In genomic region chr19:51295382-51296126, GRCh38 we compare ENCODE assay signal across 16 cellular contexts. TPM values are rescaled to one million over a fixed set of nuclear protein-coding genes. Genes with fewer than 3 reads are reported as not detected.
DNase-seq lines count a peak whose midpoint lies in the region; TF ChIP-seq lines count a peak whose summit lies in the region.
"Had no signal": no experiment of that assay in that cellular context is flagged by ENCODE, and none has a peak within 500 bp of the region (broad histone marks: within the 10 kb centered on the region; RNA-seq: fewer than 3 reads in every experiment).

No MANE protein-coding gene starts in this region.

- DNase-seq in Caki2 (ENCODE audit: low read depth) (peak; percentile 22), iPS-NIHi11 (ENCODE audit: low spot score) (peak; percentile 48), neuronal stem cell (ENCODE audit: low spot score) (no peak), NCI-H146 (lab: John Stamatoyannopoulos, UW) (no peak), OCI-LY7 (ENCODE audit: low spot score) (no peak), NCI-H2171 treated with DMSO at 0.1 percent for 48 hours (lab: John Stamatoyannopoulos, UW) (no peak), NCI-H226 (no peak)
- DNase-seq: Caco-2; DMS53; GDM1; NCI-H1417 treated with DMSO at 0.1 percent for 48 hours; NCI-H2029 treated with DMSO at 0.1 percent for 48 hours; NK-92 treated with Interleukin-12 subunit alpha and Interleukin-12 subunit beta, amount 100 ng/mL, for 24 hours; PC-9 had no signal

- H2BK15ac ChIP-seq in neuronal stem cell (ENCODE audit: low read length) = peak overlapping the region; percentile 3

- no peak overlapping the region for H4K91ac ChIP-seq in neuronal stem cell (ENCODE audit: low read depth, low read length, poor library complexity)

- intact Hi-C loops in OCI-LY7 (cut with micrococcal nuclease; ENCODE audit: unreplicated experiment) = no loop called here

- H3K4me1 ChIP-seq in HUES6 (ENCODE audit: control insufficient read depth, insufficient read depth, low read length) = peaks cover 49% of the 10 kb centered on the region
- H3K4me1 ChIP-seq in neuronal stem cell (ENCODE audit: control insufficient read depth in 2 of 2, insufficient read depth in 1 of 2, low read depth in 1 of 2, low read length in 2 of 2) = peaks cover 14 to 18% of the 10 kb centered on the region in 2 donors
- no peaks in the 10 kb centered on the region for H3K4me1 ChIP-seq in OCI-LY7 (ENCODE audit: insufficient read depth, low read length, poor library complexity, severe bottlenecking)
- H3K4me1 ChIP-seq: Caco-2 had no signal

- H3K4ac ChIP-seq in neuronal stem cell (ENCODE audit: low read length) = no peak overlapping the region

- H3K27me3 ChIP-seq in HUES6 (ENCODE audit: control insufficient read depth, insufficient read depth, low read length) = no peaks in the 10 kb centered on the region; the same call in 1 of the 2 replicates
- H3K27me3 ChIP-seq in neuronal stem cell (ENCODE audit: control insufficient read depth in 3 of 3, insufficient read depth in 3 of 3, low read depth in 1 of 3, low read length in 3 of 3) = peaks cover 0 to 4% (median 0%) of the 10 kb centered on the region in 3 experiments

- H2AFZ ChIP-seq in neuronal stem cell (ENCODE audit: low read length) = no peak overlapping the region
- no peak overlapping the region for H2AFZ ChIP-seq in OCI-LY7 (ENCODE audit: low read length)
- H2AFZ ChIP-seq: PC-9 had no signal

- H3K4me2 ChIP-seq in neuronal stem cell (ENCODE audit: insufficient read depth, low read length, poor library complexity, severe bottlenecking) (no peak overlapping the region), OCI-LY7 (ENCODE audit: low read length) (no peak overlapping the region)
- H3K4me2 ChIP-seq: PC-9 had no signal

- H2BK120ac ChIP-seq in neuronal stem cell (ENCODE audit: low read depth, low read length) = no peak overlapping the region

- H3K9me3 ChIP-seq in HUES6 (ENCODE audit: control insufficient read depth, insufficient read depth, low read depth, low read length) = peaks cover 4% of the 10 kb centered on the region; the same call in 1 of the 2 replicates
- no peaks in the 10 kb centered on the region for H3K9me3 ChIP-seq in neuronal stem cell (replicated peaks in 1 of 2; ENCODE audit: control insufficient read depth in 2 of 2, insufficient read depth in 1 of 2, low read depth in 1 of 2, low read length in 2 of 2)
- H3K9me3 ChIP-seq in OCI-LY7 (ENCODE audit: low read length) = no peaks in the 10 kb centered on the region
- H3K9me3 ChIP-seq: Caco-2 had no signal

- H3K4me3 ChIP-seq in HUES6 (ENCODE audit: low read depth, low read length) (no peak overlapping the region; the same call in 1 of the 2 replicates), neuronal stem cell (ENCODE audit: low read length in 2 of 2) (no peak overlapping the region), OCI-LY7 (ENCODE audit: low read depth, low read length, poor library complexity, severe bottlenecking) (no peak overlapping the region)
- H3K4me3 ChIP-seq: PC-9 had no signal

- WGBS in neuronal stem cell (ENCODE audit: extremely low coverage in 2 of 2, insufficient read length in 2 of 2, insufficient replicate concordance in 1 of 2), 2 donors = no CpG with 5 or more reads among the region's 15 CpGs

- in situ Hi-C loops in Caki2 (cut with HindIII; ENCODE audit: low pct_unique_long_range_greater_than_20kb, low sequenced_read_pairs) = no loop called here

- BruUV-seq in OCI-LY7 (replicated peaks; lab: Mats Ljungman, UMichigan) = no TSS peak

- peak overlapping the region; percentile 50 for H3K18ac ChIP-seq in neuronal stem cell (ENCODE audit: low read length)

- no peak overlapping the region for H2BK12ac ChIP-seq in neuronal stem cell (ENCODE audit: low read length)

- TF ChIP-seq CTCF in OCI-LY7 (conservative IDR thresholded peaks at IDR 0.05; ENCODE audit: low read length) = no peak

- peak overlapping the region; percentile 44 for H3K23ac ChIP-seq in neuronal stem cell (ENCODE audit: low read depth, low read length, poor library complexity)

- no peak overlapping the region for H2AK5ac ChIP-seq in neuronal stem cell (ENCODE audit: low read depth, low read length)

- peak overlapping the region; percentile 90; the same call in 1 of the 2 replicates for H3K27ac ChIP-seq in HUES6 (ENCODE audit: low read depth, low read length)
- H3K27ac ChIP-seq in neuronal stem cell (replicated peaks; ENCODE audit: low read length) = no peak overlapping the region
- H3K27ac ChIP-seq in OCI-LY7 (ENCODE audit: low read depth, low read length, poor library complexity, severe bottlenecking) = no peak overlapping the region
- H3K27ac ChIP-seq: PC-9 had no signal

- H3K9ac ChIP-seq in HUES6 (ENCODE audit: low read length) (peak overlapping the region; percentile 95), neuronal stem cell (ENCODE audit: low read depth, low read length, poor library complexity) (peak overlapping the region; percentile 46)

- H2BK5ac ChIP-seq in neuronal stem cell (ENCODE audit: low read length) = no peak overlapping the region

- H3K36me3 ChIP-seq in HUES6 (ENCODE audit: control insufficient read depth, insufficient read depth, low read length) (no peaks in the 10 kb centered on the region), neuronal stem cell (replicated peaks in 1 of 2; ENCODE audit: control insufficient read depth in 2 of 2, insufficient read depth in 2 of 2, low read length in 2 of 2) (no peaks in the 10 kb centered on the region), OCI-LY7 (ENCODE audit: insufficient read depth, low read length) (no peaks in the 10 kb centered on the region)

- no peaks in the 10 kb centered on the region for H4K20me1 ChIP-seq in OCI-LY7 (ENCODE audit: insufficient read depth, low read length)

- POLR2A ChIA-PET in OCI-LY7 (lab: Charles Lee) = no interaction called here

- H4K8ac ChIP-seq in neuronal stem cell (ENCODE audit: low read depth, low read length) = no peak overlapping the region

- no peaks in the 10 kb centered on the region for H3K79me2 ChIP-seq in OCI-LY7 (ENCODE audit: insufficient read depth, low read depth, low read length)

- H3K14ac ChIP-seq in neuronal stem cell (ENCODE audit: low read length) = no peak overlapping the region

- H3K9me2 ChIP-seq in OCI-LY7 (ENCODE audit: insufficient read depth, low read length) = no peaks in the 10 kb centered on the region

- no peaks in the 10 kb centered on the region for H3K79me1 ChIP-seq in neuronal stem cell (ENCODE audit: low read depth, low read length)

- CTCF ChIA-PET in OCI-LY7 (lab: Charles Lee; ENCODE audit: unreplicated experiment) = no interaction called here

RNA-seq across cellular contexts. Expression of gene IGLON5, which starts 15.9 kb away (rescaled TPM):
- not detected in 2 replicates for total RNA-seq in Caki2 (2014; rRNA removed; shearing (Covaris generic); ENCODE audit: low replicate concordance)
- polyA plus RNA-seq in neuronal stem cell (2013, experiment 1 of 2) = 57.4 TPM
- polyA plus RNA-seq in neuronal stem cell (2013, experiment 2 of 2) = 56.1 TPM
- total RNA-seq in OCI-LY7 (2014; rRNA removed; shearing (Covaris generic)) = not detected in 2 replicates
- not detected in 2 replicates for total RNA-seq in OCI-LY7 (2022)
- total RNA-seq: Caco-2, PC-9 had no signal
- polyA plus RNA-seq: CD14-positive monocyte had no signal

RNA-seq across cellular contexts. Expression of gene SIGLECL1, which starts 44.7 kb away (rescaled TPM):
- total RNA-seq in Caki2 (2014; rRNA removed; shearing (Covaris generic); ENCODE audit: low replicate concordance) = 52.0 and 60.2 TPM in 2 replicates
- polyA plus RNA-seq in neuronal stem cell (2013, experiment 1 of 2) = not detected
- polyA plus RNA-seq in neuronal stem cell (2013, experiment 2 of 2) = not detected
- total RNA-seq in OCI-LY7 (2014; rRNA removed; shearing (Covaris generic)) = not detected in 2 replicates
- total RNA-seq in OCI-LY7 (2022) = not detected in 2 replicates
- total RNA-seq: Caco-2, PC-9 had no signal
- polyA plus RNA-seq: CD14-positive monocyte had no signal

RNA-seq across cellular contexts. Expression of gene VSIG10L, which starts 46.4 kb away (rescaled TPM):
- total RNA-seq in Caki2 (2014; rRNA removed; shearing (Covaris generic); ENCODE audit: low replicate concordance) = 11.0 and 19.2 TPM in 2 replicates
- polyA plus RNA-seq in neuronal stem cell (2013, experiment 1 of 2) = 4.6 TPM
- polyA plus RNA-seq in neuronal stem cell (2013, experiment 2 of 2) = 4.3 TPM
- 0.09 and 0.72 TPM in 2 replicates for total RNA-seq in OCI-LY7 (2014; rRNA removed; shearing (Covaris generic))
- total RNA-seq in OCI-LY7 (2022) = 1.6 and 2.3 TPM in 2 replicates

Comparison
In these comparisons a context has a peak if more than half of its experiments do, and no peak if none do; other contexts are left out.
1. DNase-seq: peak in Caki2 (single experiment) and iPS-NIHi11 (single experiment); none in neuronal stem cell (single experiment), NCI-H146 (single experiment), OCI-LY7 (single experiment), NCI-H2171 treated with DMSO at 0.1 percent for 48 hours (single experiment) and NCI-H226 (single experiment).
2. RNA of gene SIGLECL1, which starts 44.7 kb away (total RNA-seq): 52.0 to 60.2 TPM in Caki2; not detected in OCI-LY7; every median in the first group is over 10 times any median in the second.